In genomic region chr10:75209325-75210192, GRCh38 we compare ENCODE assay signal across 1 cellular context.
TF ChIP-seq lines count a peak whose summit lies in the region.

No MANE protein-coding gene starts in this region.

TF ChIP-seq in K562, 482 proteins besides CTCF, POLR2A, EP300 and RAD21 (continued from another document and continues in another):
- TF ChIP-seq, protein P1, sequence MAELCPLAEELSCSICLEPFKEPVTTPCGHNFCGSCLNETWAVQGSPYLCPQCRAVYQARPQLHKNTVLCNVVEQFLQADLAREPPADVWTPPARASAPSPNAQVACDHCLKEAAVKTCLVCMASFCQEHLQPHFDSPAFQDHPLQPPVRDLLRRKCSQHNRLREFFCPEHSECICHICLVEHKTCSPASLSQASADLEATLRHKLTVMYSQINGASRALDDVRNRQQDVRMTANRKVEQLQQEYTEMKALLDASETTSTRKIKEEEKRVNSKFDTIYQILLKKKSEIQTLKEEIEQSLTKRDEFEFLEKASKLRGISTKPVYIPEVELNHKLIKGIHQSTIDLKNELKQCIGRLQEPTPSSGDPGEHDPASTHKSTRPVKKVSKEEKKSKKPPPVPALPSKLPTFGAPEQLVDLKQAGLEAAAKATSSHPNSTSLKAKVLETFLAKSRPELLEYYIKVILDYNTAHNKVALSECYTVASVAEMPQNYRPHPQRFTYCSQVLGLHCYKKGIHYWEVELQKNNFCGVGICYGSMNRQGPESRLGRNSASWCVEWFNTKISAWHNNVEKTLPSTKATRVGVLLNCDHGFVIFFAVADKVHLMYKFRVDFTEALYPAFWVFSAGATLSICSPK (IDR thresholded peaks at IDR 0.05; ENCODE audit: borderline replicate concordance) = no peak
- TF ChIP-seq ZBED1 (IDR thresholded peaks at IDR 0.05) (no peak), ZBTB40 (IDR thresholded peaks at IDR 0.05) (peak; percentile 54; the same call in 1 of the 2 replicates), ZBTB40 (CRISPR knock-in tag; IDR thresholded peaks at IDR 0.05) (no peak), EZH2 (IDR thresholded peaks at IDR 0.05; ENCODE audit: borderline replicate concordance, low read depth, low read length) (no peak), RBM39 (optimal IDR thresholded peaks at IDR 0.05; ENCODE audit: low read depth, low read length) (no peak), ZNF124 (CRISPR knock-in tag; IDR thresholded peaks at IDR 0.05) (no peak), CHD2 (IDR thresholded peaks at IDR 0.05; ENCODE audit: low read depth, low read length) (no peak), PCBP2 (IDR thresholded peaks at IDR 0.05; ENCODE audit: low read depth, low read length, poor library complexity, severe bottlenecking) (no peak), ZNF143 (CRISPR knock-in tag; IDR thresholded peaks at IDR 0.05) (no peak), ELK1 (CRISPR knock-in tag; IDR thresholded peaks at IDR 0.05) (no peak), CTBP1 (IDR thresholded peaks at IDR 0.05; ENCODE audit: borderline replicate concordance) (peak; percentile 21; the same call in 1 of the 2 replicates), MCM3 (IDR thresholded peaks at IDR 0.05) (no peak), EGR1 (conservative IDR thresholded peaks at IDR 0.05) (no peak), ZNF217 (CRISPR knock-in tag; IDR thresholded peaks at IDR 0.05) (no peak), NR2C2 (CRISPR knock-in tag; IDR thresholded peaks at IDR 0.05) (no peak), NR2C2 (tag; IDR thresholded peaks at IDR 0.05) (no peak), GTF2E2 (tag; IDR thresholded peaks at IDR 0.05) (no peak), HLTF (IDR thresholded peaks at IDR 0.05) (no peak), ZNF644 (tag; IDR thresholded peaks at IDR 0.05; ENCODE audit: low read depth) (peak; percentile 97), DNMT1 (IDR thresholded peaks at IDR 0.05) (no peak), ZNF311 (CRISPR knock-in tag; IDR thresholded peaks at IDR 0.05) (peak; percentile 94)
- TF ChIP-seq, protein P2, sequence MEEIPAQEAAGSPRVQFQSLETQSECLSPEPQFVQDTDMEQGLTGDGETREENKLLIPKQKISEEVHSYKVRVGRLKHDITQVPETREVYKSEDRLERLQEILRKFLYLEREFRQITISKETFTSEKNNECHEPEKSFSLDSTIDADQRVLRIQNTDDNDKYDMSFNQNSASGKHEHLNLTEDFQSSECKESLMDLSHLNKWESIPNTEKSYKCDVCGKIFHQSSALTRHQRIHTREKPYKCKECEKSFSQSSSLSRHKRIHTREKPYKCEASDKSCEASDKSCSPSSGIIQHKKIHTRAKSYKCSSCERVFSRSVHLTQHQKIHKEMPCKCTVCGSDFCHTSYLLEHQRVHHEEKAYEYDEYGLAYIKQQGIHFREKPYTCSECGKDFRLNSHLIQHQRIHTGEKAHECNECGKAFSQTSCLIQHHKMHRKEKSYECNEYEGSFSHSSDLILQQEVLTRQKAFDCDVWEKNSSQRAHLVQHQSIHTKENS (CRISPR knock-in tag; IDR thresholded peaks at IDR 0.05) = 0 out of 2 replicates have a peak, but pooled peaks have one; percentile 25
- TF ChIP-seq, protein P3, sequence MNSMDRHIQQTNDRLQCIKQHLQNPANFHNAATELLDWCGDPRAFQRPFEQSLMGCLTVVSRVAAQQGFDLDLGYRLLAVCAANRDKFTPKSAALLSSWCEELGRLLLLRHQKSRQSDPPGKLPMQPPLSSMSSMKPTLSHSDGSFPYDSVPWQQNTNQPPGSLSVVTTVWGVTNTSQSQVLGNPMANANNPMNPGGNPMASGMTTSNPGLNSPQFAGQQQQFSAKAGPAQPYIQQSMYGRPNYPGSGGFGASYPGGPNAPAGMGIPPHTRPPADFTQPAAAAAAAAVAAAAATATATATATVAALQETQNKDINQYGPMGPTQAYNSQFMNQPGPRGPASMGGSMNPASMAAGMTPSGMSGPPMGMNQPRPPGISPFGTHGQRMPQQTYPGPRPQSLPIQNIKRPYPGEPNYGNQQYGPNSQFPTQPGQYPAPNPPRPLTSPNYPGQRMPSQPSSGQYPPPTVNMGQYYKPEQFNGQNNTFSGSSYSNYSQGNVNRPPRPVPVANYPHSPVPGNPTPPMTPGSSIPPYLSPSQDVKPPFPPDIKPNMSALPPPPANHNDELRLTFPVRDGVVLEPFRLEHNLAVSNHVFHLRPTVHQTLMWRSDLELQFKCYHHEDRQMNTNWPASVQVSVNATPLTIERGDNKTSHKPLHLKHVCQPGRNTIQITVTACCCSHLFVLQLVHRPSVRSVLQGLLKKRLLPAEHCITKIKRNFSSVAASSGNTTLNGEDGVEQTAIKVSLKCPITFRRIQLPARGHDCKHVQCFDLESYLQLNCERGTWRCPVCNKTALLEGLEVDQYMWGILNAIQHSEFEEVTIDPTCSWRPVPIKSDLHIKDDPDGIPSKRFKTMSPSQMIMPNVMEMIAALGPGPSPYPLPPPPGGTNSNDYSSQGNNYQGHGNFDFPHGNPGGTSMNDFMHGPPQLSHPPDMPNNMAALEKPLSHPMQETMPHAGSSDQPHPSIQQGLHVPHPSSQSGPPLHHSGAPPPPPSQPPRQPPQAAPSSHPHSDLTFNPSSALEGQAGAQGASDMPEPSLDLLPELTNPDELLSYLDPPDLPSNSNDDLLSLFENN (IDR thresholded peaks at IDR 0.05; ENCODE audit: low read depth in 2 of 2, low read length in 2 of 2) = no peak
- TF ChIP-seq, protein P4, sequence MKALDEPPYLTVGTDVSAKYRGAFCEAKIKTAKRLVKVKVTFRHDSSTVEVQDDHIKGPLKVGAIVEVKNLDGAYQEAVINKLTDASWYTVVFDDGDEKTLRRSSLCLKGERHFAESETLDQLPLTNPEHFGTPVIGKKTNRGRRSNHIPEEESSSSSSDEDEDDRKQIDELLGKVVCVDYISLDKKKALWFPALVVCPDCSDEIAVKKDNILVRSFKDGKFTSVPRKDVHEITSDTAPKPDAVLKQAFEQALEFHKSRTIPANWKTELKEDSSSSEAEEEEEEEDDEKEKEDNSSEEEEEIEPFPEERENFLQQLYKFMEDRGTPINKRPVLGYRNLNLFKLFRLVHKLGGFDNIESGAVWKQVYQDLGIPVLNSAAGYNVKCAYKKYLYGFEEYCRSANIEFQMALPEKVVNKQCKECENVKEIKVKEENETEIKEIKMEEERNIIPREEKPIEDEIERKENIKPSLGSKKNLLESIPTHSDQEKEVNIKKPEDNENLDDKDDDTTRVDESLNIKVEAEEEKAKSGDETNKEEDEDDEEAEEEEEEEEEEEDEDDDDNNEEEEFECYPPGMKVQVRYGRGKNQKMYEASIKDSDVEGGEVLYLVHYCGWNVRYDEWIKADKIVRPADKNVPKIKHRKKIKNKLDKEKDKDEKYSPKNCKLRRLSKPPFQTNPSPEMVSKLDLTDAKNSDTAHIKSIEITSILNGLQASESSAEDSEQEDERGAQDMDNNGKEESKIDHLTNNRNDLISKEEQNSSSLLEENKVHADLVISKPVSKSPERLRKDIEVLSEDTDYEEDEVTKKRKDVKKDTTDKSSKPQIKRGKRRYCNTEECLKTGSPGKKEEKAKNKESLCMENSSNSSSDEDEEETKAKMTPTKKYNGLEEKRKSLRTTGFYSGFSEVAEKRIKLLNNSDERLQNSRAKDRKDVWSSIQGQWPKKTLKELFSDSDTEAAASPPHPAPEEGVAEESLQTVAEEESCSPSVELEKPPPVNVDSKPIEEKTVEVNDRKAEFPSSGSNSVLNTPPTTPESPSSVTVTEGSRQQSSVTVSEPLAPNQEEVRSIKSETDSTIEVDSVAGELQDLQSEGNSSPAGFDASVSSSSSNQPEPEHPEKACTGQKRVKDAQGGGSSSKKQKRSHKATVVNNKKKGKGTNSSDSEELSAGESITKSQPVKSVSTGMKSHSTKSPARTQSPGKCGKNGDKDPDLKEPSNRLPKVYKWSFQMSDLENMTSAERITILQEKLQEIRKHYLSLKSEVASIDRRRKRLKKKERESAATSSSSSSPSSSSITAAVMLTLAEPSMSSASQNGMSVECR (CRISPR knock-in tag; IDR thresholded peaks at IDR 0.05) = peak; percentile 20; the same call in 1 of the 2 replicates
- TF ChIP-seq, protein P5, sequence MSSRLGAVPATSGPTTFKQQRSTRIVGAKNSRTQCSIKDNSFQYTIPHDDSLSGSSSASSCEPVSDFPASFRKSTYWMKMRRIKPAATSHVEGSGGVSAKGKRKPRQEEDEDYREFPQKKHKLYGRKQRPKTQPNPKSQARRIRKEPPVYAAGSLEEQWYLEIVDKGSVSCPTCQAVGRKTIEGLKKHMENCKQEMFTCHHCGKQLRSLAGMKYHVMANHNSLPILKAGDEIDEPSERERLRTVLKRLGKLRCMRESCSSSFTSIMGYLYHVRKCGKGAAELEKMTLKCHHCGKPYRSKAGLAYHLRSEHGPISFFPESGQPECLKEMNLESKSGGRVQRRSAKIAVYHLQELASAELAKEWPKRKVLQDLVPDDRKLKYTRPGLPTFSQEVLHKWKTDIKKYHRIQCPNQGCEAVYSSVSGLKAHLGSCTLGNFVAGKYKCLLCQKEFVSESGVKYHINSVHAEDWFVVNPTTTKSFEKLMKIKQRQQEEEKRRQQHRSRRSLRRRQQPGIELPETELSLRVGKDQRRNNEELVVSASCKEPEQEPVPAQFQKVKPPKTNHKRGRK (tag; IDR thresholded peaks at IDR 0.05) = no peak
- TF ChIP-seq, protein P6, sequence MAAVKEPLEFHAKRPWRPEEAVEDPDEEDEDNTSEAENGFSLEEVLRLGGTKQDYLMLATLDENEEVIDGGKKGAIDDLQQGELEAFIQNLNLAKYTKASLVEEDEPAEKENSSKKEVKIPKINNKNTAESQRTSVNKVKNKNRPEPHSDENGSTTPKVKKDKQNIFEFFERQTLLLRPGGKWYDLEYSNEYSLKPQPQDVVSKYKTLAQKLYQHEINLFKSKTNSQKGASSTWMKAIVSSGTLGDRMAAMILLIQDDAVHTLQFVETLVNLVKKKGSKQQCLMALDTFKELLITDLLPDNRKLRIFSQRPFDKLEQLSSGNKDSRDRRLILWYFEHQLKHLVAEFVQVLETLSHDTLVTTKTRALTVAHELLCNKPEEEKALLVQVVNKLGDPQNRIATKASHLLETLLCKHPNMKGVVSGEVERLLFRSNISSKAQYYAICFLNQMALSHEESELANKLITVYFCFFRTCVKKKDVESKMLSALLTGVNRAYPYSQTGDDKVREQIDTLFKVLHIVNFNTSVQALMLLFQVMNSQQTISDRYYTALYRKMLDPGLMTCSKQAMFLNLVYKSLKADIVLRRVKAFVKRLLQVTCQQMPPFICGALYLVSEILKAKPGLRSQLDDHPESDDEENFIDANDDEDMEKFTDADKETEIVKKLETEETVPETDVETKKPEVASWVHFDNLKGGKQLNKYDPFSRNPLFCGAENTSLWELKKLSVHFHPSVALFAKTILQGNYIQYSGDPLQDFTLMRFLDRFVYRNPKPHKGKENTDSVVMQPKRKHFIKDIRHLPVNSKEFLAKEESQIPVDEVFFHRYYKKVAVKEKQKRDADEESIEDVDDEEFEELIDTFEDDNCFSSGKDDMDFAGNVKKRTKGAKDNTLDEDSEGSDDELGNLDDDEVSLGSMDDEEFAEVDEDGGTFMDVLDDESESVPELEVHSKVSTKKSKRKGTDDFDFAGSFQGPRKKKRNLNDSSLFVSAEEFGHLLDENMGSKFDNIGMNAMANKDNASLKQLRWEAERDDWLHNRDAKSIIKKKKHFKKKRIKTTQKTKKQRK (IDR thresholded peaks at IDR 0.05; ENCODE audit: borderline replicate concordance, low read depth, low read length) = no peak
